ENCODE assay signal across 9 cellular contexts in the genomic region with DNA sequence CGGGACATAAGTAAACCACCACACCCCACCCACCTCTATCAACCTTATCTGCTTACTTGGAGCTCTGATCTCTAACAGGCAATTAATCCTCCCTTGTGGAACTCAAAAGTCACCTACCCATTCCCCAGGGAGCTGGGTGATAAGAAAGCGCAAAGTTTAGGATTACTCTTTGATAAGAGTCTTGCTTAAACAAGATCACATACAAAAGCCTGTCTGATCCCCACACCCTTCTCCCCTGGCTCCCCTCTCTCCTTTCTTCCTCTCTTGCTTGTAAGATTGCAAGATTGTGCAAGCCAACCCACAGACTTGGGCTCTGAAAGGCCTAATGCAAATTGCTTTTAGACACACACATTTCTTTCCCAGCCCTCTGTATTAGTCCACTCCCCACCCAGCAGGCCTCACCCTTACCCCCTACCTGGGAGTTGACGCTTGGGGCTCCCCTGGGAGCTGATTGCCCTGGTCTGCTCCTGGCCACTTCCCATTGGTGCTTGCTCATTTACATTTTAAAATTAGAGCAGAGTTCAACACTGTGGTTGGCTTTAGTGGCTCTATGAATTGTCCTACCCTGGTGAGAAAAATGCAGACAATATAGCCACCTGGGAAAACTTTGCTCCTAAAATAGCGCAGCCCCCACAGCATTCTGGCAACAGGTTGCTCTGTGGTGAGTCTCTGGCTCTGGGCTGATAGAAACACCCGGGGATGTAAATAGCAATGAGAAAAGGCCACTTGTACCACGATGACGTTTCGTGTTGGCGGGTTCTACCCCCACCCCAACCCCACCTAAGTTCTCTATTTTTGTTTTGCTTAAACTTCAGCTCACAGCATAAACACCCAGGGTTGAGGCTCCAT. TPM values are rescaled to one million over a fixed set of nuclear protein-coding genes. Genes with fewer than 3 reads are reported as not detected.
DNase-seq lines count a peak whose midpoint lies in the region; ATAC-seq and TF ChIP-seq lines count a peak whose summit lies in the region.
"Had no signal": no experiment of that assay in that cellular context is flagged by ENCODE, and none has a peak within 500 bp of the region (broad histone marks: within the 10 kb centered on the region; RNA-seq: fewer than 3 reads in every experiment).

No MANE protein-coding gene starts in this region.

- H3K36me3 ChIP-seq in esophagus squamous epithelium (no peaks in the 10 kb centered on the region), psoas muscle (ENCODE audit: insufficient read depth in 1 of 2, low read depth in 1 of 2) (no peaks in the 10 kb centered on the region), trophoblast cell (ENCODE audit: control insufficient read depth in 1 of 2, insufficient read depth in 2 of 2, low read length in 2 of 2) (no peaks in the 10 kb centered on the region)

- peaks cover 3% of the 10 kb centered on the region for H3K79me1 ChIP-seq in trophoblast cell (ENCODE audit: low read length)

- H3K79me2 ChIP-seq in trophoblast cell (ENCODE audit: control insufficient read depth, insufficient read depth, low read length, poor library complexity), result peaks cover 1% of the 10 kb centered on the region

- H4K12ac ChIP-seq in trophoblast cell (ENCODE audit: low read depth, low read length), result no peak overlapping the region

- H3K27ac ChIP-seq in esophagus squamous epithelium, result peak overlapping the region in 3 of 4 donors; percentile 7 to 69 (median 52)
- H3K27ac ChIP-seq in psoas muscle, result peak overlapping the region; percentile 48
- H3K27ac ChIP-seq in trophoblast cell (ENCODE audit: low read depth, low read length), result no peak overlapping the region

- DNase-seq in NCI-H226 (peak; percentile 69), esophagus squamous epithelium (lab: John Stamatoyannopoulos, UW) (peak; percentile 26), psoas muscle (no peak), trophoblast cell (no peak), NCI-H1105 treated with DMSO at 0.1 percent for 48 hours (lab: John Stamatoyannopoulos, UW) (no peak)
- no peak for DNase-seq in activated CD4-positive, alpha-beta T cell treated with anti-CD3 and anti-CD28 coated beads, Interleukin-2, amount 50 U/mL, for 48 hours

- no peak overlapping the region for H4K91ac ChIP-seq in trophoblast cell (ENCODE audit: low read depth, low read length)

- no peak overlapping the region for H3K23ac ChIP-seq in trophoblast cell (ENCODE audit: low read length)

- H3K4me1 ChIP-seq in esophagus squamous epithelium, result peaks cover 0 to 15% (median 4%) of the 10 kb centered on the region in 3 donors
- H3K4me1 ChIP-seq in psoas muscle, result peaks cover 15% of the 10 kb centered on the region
- H3K4me1 ChIP-seq in trophoblast cell (ENCODE audit: control insufficient read depth in 1 of 2, insufficient read depth in 2 of 2, low read length in 2 of 2), result peaks cover 6 to 10% of the 10 kb centered on the region in 2 experiments

- ATAC-seq in GM18868 (IDR thresholded peaks at IDR 0.05; ENCODE audit: unreplicated experiment) (peak; percentile 84), HG02852 (IDR thresholded peaks at IDR 0.05; ENCODE audit: unreplicated experiment) (peak; percentile 80), psoas muscle (peak; percentile 22 to 31 (median 23))

- H3K27me3 ChIP-seq in esophagus squamous epithelium, result no peaks in the 10 kb centered on the region
- no peaks in the 10 kb centered on the region for H3K27me3 ChIP-seq in psoas muscle (ENCODE audit: insufficient read depth in 3 of 3, low read length in 2 of 3)
- H3K27me3 ChIP-seq in trophoblast cell (ENCODE audit: insufficient read depth, low read length), result no peaks in the 10 kb centered on the region

- TF ChIP-seq POLR2A in esophagus squamous epithelium (IDR thresholded peaks at IDR 0.05), result no peak

- no peak overlapping the region for H2AFZ ChIP-seq in trophoblast cell (ENCODE audit: insufficient read depth, low read length, poor library complexity)

- H2BK12ac ChIP-seq in trophoblast cell (ENCODE audit: low read length), result no peak overlapping the region

- H3K18ac ChIP-seq in trophoblast cell (ENCODE audit: low read length), result no peak overlapping the region

- no peak overlapping the region for H3K4ac ChIP-seq in trophoblast cell (ENCODE audit: low read depth, low read length)

- H2AK5ac ChIP-seq in trophoblast cell (ENCODE audit: low read length), result no peak overlapping the region

- H4K8ac ChIP-seq in trophoblast cell (ENCODE audit: low read depth, low read length), result no peak overlapping the region

- H2BK120ac ChIP-seq in trophoblast cell (ENCODE audit: insufficient read depth, low read length, poor library complexity), result no peak overlapping the region

- H3K9me3 ChIP-seq in esophagus squamous epithelium (no peaks in the 10 kb centered on the region), psoas muscle (no peaks in the 10 kb centered on the region), trophoblast cell (ENCODE audit: insufficient read depth, low read depth, low read length) (peaks cover 2% of the 10 kb centered on the region)

- H3K4me2 ChIP-seq in trophoblast cell (ENCODE audit: low read length), result no peak overlapping the region

- intact Hi-C loops in esophagus squamous epithelium (cut with DNase I) (no loop called here), psoas muscle (cut with DNase I) (no loop called here)

- H3K14ac ChIP-seq in trophoblast cell (ENCODE audit: low read length), result no peak overlapping the region

- no peak overlapping the region for H2BK5ac ChIP-seq in trophoblast cell (ENCODE audit: low read depth, low read length, poor library complexity)

- H3K4me3 ChIP-seq in esophagus squamous epithelium (no peak overlapping the region), psoas muscle (no peak overlapping the region), trophoblast cell (ENCODE audit: low read depth, low read length) (no peak overlapping the region)
- H3K4me3 ChIP-seq: skin epidermis had no signal

- TF ChIP-seq CTCF in esophagus squamous epithelium (IDR thresholded peaks at IDR 0.05) (no peak), psoas muscle (IDR thresholded peaks at IDR 0.05) (no peak)

- no peak overlapping the region for H3K9ac ChIP-seq in trophoblast cell (ENCODE audit: low read length)

- 64 to 72% methylated on average over 9 of the region's 9 CpGs for WGBS in esophagus squamous epithelium, 2 donors
- 53 to 61% (median 54%) methylated on average over 9 of the region's 9 CpGs for WGBS in psoas muscle, 3 donors
- no CpG with 5 or more reads among the region's 9 CpGs for WGBS in trophoblast cell (ENCODE audit: extremely low coverage, insufficient coverage, insufficient read length)

RNA-seq across cellular contexts. Expression of a gene that starts 58.9 kb away (rescaled TPM):
- total RNA-seq in esophagus squamous epithelium, result 10 to 100 TPM in 2 of 4 donors, 1 to 10 TPM in 2; 5.7 to 16.0 (median 10.2) TPM
- under 1 TPM in 1 of 4 donors, not detected in 3; 0.46 TPM for total RNA-seq in psoas muscle
- under 1 TPM; 0.08 to 0.48 (median 0.20) TPM for polyA plus RNA-seq in psoas muscle
- polyA plus RNA-seq in trophoblast cell (2013), result 144 and 148 TPM in 2 replicates

Comparison
In these comparisons a context has a peak if more than half of its experiments do, and no peak if none do; other contexts are left out.
1. ATAC-seq: peak in every context shown above with its lines; median percentile 84 in GM18868; 80 in HG02852; 23 in psoas muscle.
2. DNase-seq: peak in NCI-H226 (single experiment) and esophagus squamous epithelium (single experiment); none in psoas muscle (0 of 2), activated CD4-positive, alpha-beta T cell treated with anti-CD3 and anti-CD28 coated beads, Interleukin-2, amount 50 U/mL, for 48 hours (0 of 2), trophoblast cell (0 of 2) and NCI-H1105 treated with DMSO at 0.1 percent for 48 hours (single experiment).
3. RNA of a gene that starts 58.9 kb away (total RNA-seq): 5.7 to 16.0 TPM in esophagus squamous epithelium; 0.46 TPM in psoas muscle; every median in the first group is over 4 times any median in the second.